ENCODE assay signal across 14 cellular contexts in genomic region chr10:120950103-120950561, GRCh38.
A peak's percentile ranks its signal among the peaks of the same experiment; 100 is the strongest.
DNase-seq lines count a peak whose midpoint lies in the region; ATAC-seq and TF ChIP-seq lines count a peak whose summit lies in the region.
"Had no signal": no experiment of that assay in that cellular context is flagged by ENCODE, and none has a peak within 500 bp of the region (broad histone marks: within the 10 kb centered on the region; RNA-seq: fewer than 3 reads in every experiment).

No MANE protein-coding gene starts in this region.

- ATAC-seq in GM21825 (IDR thresholded peaks at IDR 0.05; ENCODE audit: unreplicated experiment), result no peak

- no peak overlapping the region for H3K4me3 ChIP-seq in adipocyte (ENCODE audit: low read length)
- peak overlapping the region; percentile 57 for H3K4me3 ChIP-seq in neural progenitor cell
- H3K4me3 ChIP-seq: K562 had no signal

- peaks cover 9% of the 10 kb centered on the region; the same call in 1 of the 2 replicates for H3K4me1 ChIP-seq in ES-I3 (ENCODE audit: insufficient read depth, low read length)
- peaks cover 8% of the 10 kb centered on the region for H3K4me1 ChIP-seq in adipocyte (ENCODE audit: control insufficient read depth, insufficient read depth, low read length)
- H3K4me1 ChIP-seq in neural progenitor cell, result peaks cover 23% of the 10 kb centered on the region

- H3K9ac ChIP-seq in ES-I3 (ENCODE audit: low read depth, low read length) (peak overlapping the region; percentile 44; the same call in 1 of the 2 replicates), adipocyte (ENCODE audit: low read length) (no peak overlapping the region), neural progenitor cell (no peak overlapping the region)

- H3K27ac ChIP-seq in neural progenitor cell, result no peak overlapping the region

- TF ChIP-seq CTCF in glutamatergic neuron (IDR thresholded peaks at IDR 0.05; ENCODE audit: partially characterized antibody, unreplicated experiment), result no peak
- no peak for TF ChIP-seq CTCF in neural progenitor cell (IDR thresholded peaks at IDR 0.05)

- H3K9me3 Mint-ChIP-seq in glutamatergic neuron (ENCODE audit: unreplicated experiment) (peaks cover 3% of the 10 kb centered on the region), neural progenitor cell (peaks cover 18% of the 10 kb centered on the region)

- H3K27ac Mint-ChIP-seq in glutamatergic neuron (ENCODE audit: unreplicated experiment), result no peak overlapping the region
- H3K27ac Mint-ChIP-seq in neural progenitor cell, result no peak overlapping the region

- peaks cover 28% of the 10 kb centered on the region for H3K27me3 ChIP-seq in adipocyte (replicated peaks; ENCODE audit: control insufficient read depth, insufficient read depth, low read length)
- H3K27me3 ChIP-seq in neural progenitor cell, result peaks cover 27% of the 10 kb centered on the region

- intact Hi-C loops in posterior vena cava (cut with DNase I), result no loop called here

- H3K36me3 ChIP-seq in ES-I3 (ENCODE audit: insufficient read depth, low read length) (no peaks in the 10 kb centered on the region), adipocyte (ENCODE audit: control insufficient read depth, insufficient read depth, low read length, severe bottlenecking) (no peaks in the 10 kb centered on the region), neural progenitor cell (no peaks in the 10 kb centered on the region)

- H3K4me2 ChIP-seq in neural progenitor cell, result peak overlapping the region; percentile 97

- H3K4me1 Mint-ChIP-seq in glutamatergic neuron (ENCODE audit: low read depth, unreplicated experiment) (peaks cover 1% of the 10 kb centered on the region), neural progenitor cell (peaks cover 20% of the 10 kb centered on the region)

- H4K20me1 ChIP-seq in neural progenitor cell (ENCODE audit: low read depth), result peaks cover 6% of the 10 kb centered on the region

- peaks cover 23% of the 10 kb centered on the region for H3F3A ChIP-seq in neural progenitor cell (ENCODE audit: low read depth)

- DNase-seq in adipocyte (ENCODE audit: low read depth) (peak; percentile 56), glutamatergic neuron (peak; percentile 49), neural progenitor cell (ENCODE audit: low spot score) (peak; percentile 89), posterior vena cava (ENCODE audit: low spot score) (no peak), NCI-H510A (lab: John Stamatoyannopoulos, UW) (no peak), NAMALWA (ENCODE audit: low spot score) (no peak)
- DNase-seq: activated CD4-positive, alpha-beta T cell treated with anti-CD3 and anti-CD28 coated beads for 1 hour; activated gamma-delta T cell treated with Interleukin-2 at 50 U/mL for 16 hours; Calu3; left colon; stimulated activated CD8-positive, alpha-beta memory T cell treated with anti-CD3 and anti-CD28 coated beads, Interleukin-4, amount 100 ng/mL, for 48 hours had no signal

- peaks cover 4% of the 10 kb centered on the region for H3K27me3 Mint-ChIP-seq in glutamatergic neuron (ENCODE audit: unreplicated experiment)
- peaks cover 25% of the 10 kb centered on the region for H3K27me3 Mint-ChIP-seq in neural progenitor cell (ENCODE audit: insufficient read depth, low read depth)

- H3K36me3 Mint-ChIP-seq in glutamatergic neuron (ENCODE audit: unreplicated experiment), result no peaks in the 10 kb centered on the region
- no peaks in the 10 kb centered on the region for H3K36me3 Mint-ChIP-seq in neural progenitor cell

- peak overlapping the region; percentile 74 for H3K4me3 Mint-ChIP-seq in glutamatergic neuron (ENCODE audit: unreplicated experiment)
- H3K4me3 Mint-ChIP-seq in neural progenitor cell, result peak overlapping the region; percentile 75

- H3K79me2 ChIP-seq in neural progenitor cell (ENCODE audit: low read depth), result no peaks in the 10 kb centered on the region

- H3K9me3 ChIP-seq in ES-I3 (ENCODE audit: control insufficient read depth, insufficient read depth, low read length) (no peaks in the 10 kb centered on the region; the same call in 1 of the 2 replicates), adipocyte (ENCODE audit: control insufficient read depth, low read length) (peaks cover 17% of the 10 kb centered on the region), neural progenitor cell (ENCODE audit: low read depth) (no peaks in the 10 kb centered on the region)

- peak overlapping the region; percentile 96 for H2AFZ ChIP-seq in neural progenitor cell (replicated peaks)

Comparison
In these comparisons a context has a peak if more than half of its experiments do, and no peak if none do; other contexts are left out.
1. DNase-seq: peak in adipocyte (single experiment), glutamatergic neuron (single experiment) and neural progenitor cell (single experiment); none in posterior vena cava (single experiment), NCI-H510A (single experiment) and NAMALWA (single experiment).